ENCODE assay signal across 24 cellular contexts in genomic region chr2:27009716-27010115, GRCh38.
"Had no signal": no experiment of that assay in that cellular context is flagged by ENCODE, and none has a peak within 500 bp of the region (broad histone marks: within the 10 kb centered on the region; RNA-seq: fewer than 3 reads in every experiment).

No MANE protein-coding gene starts in this region.

- H3K36me3 ChIP-seq: colonic mucosa, esophagus squamous epithelium, left ventricle myocardium inferior, neutrophil, ovary, prostate gland, stomach, tibial nerve had no signal

- H3K27ac ChIP-seq: colonic mucosa, esophagus squamous epithelium, left ventricle myocardium inferior, neutrophil, ovary, prostate gland, stomach, tibial nerve, VCaP had no signal

- H3K27me3 ChIP-seq: colonic mucosa, esophagus squamous epithelium, ovary, stomach, tibial nerve had no signal

- DNase-seq: activated CD4-positive, alpha-beta T cell treated with anti-CD3 and anti-CD28 coated beads for 4 hours; activated CD4-positive, alpha-beta T cell treated with anti-CD3 and anti-CD28 coated beads, Interleukin-2, amount 50 U/mL, for 4 hours; activated gamma-delta T cell treated with Interleukin-2 at 50 U/mL for 16 hours; activated naive CD8-positive, alpha-beta T cell treated with anti-CD3 and anti-CD28 coated beads, Interleukin-2, amount 50 U/mL, for 24 hours; activated T-cell treated with anti-CD3 and anti-CD28 coated beads, Interleukin-2, amount 50 U/mL, for 1 hour; anterior cingulate cortex; colonic mucosa; effector CD8-positive, alpha-beta T cell; esophagus squamous epithelium; glutamatergic neuron; islet precursor cell; left ventricle myocardium inferior; mammary epithelial cell; naive B cell; nephron progenitor cell; ovary; stimulated activated CD4-positive, alpha-beta T cell treated with anti-CD3 and anti-CD28 coated beads, Interleukin-15, amount 100 ng/mL, for 24 hours; stimulated activated CD4-positive, alpha-beta T cell treated with anti-CD3 and anti-CD28 coated beads, Interleukin-2, amount 100 ng/mL, for 24 hours; stimulated activated naive B cell treated with anti-CD40 and anti-IgM and Interleukin-4, amounts not matched to agents 10 μg/mL and 1 μg/mL and 100 μg/mL, for 72 hours; stomach had no signal

- H3K9me3 ChIP-seq: colonic mucosa, esophagus squamous epithelium, left ventricle myocardium inferior, neutrophil, ovary, prostate gland, stomach, tibial nerve had no signal

- H3K4me1 ChIP-seq: colonic mucosa, prostate gland had no signal

- ATAC-seq: activated naive CD8-positive, alpha-beta T cell treated with anti-CD3 and anti-CD28 coated beads, Interleukin-2, amount 50 U/mL, for 24 hours; stimulated activated naive B cell treated with anti-CD40 and anti-IgM and Interleukin-4, amounts not matched to agents 10 μg/mL and 1 μg/mL and 100 μg/mL, for 72 hours had no signal

- H3K4me3 ChIP-seq: colonic mucosa, esophagus squamous epithelium, left ventricle myocardium inferior, ovary, prostate gland, stomach, tibial nerve had no signal
